In genomic region chr9:2241875-2242741, GRCh38 we compare ENCODE assay signal across 8 cellular contexts.
DNase-seq lines count a peak whose midpoint lies in the region; ATAC-seq and TF ChIP-seq lines count a peak whose summit lies in the region.

No MANE protein-coding gene starts in this region.

- H3K36me3 ChIP-seq in SK-N-SH (replicated peaks in 1 of 2; ENCODE audit: control insufficient read depth in 1 of 2, insufficient read depth in 2 of 2, low read length in 1 of 2) (no peaks in the 10 kb centered on the region), right atrium auricular region (no peaks in the 10 kb centered on the region), prostate gland (no peaks in the 10 kb centered on the region)

- H3K9me3 ChIP-seq in SK-N-SH (no peaks in the 10 kb centered on the region), right atrium auricular region (peaks cover 0 to 9% of the 10 kb centered on the region in 2 donors), prostate gland (no peaks in the 10 kb centered on the region)

- WGBS in SK-N-SH (ENCODE audit: low lambda C conversion rate): 18% methylated on average over 37 of the region's 38 CpGs
- under 1% methylated on average over 36 of the region's 38 CpGs for WGBS in prostate gland

- H3K27ac ChIP-seq in SK-N-SH (ENCODE audit: low read depth in 2 of 2, low read length in 1 of 2): peak overlapping the region in 1 of 2 experiments; percentile 95; a peak in 2 of 4 replicates
- peak overlapping the region; percentile 77 for H3K27ac ChIP-seq in angular gyrus (ENCODE audit: low read depth, low read length)
- H3K27ac ChIP-seq in right atrium auricular region: peak overlapping the region; percentile 46 to 74
- H3K27ac ChIP-seq in prostate gland: peak overlapping the region; percentile 40 to 53

- H3K9me2 ChIP-seq in SK-N-SH: no peaks in the 10 kb centered on the region

- no peaks in the 10 kb centered on the region for H3F3A ChIP-seq in SK-N-SH (replicated peaks; ENCODE audit: insufficient read depth)

- POLR2A ChIA-PET in GM10248 (lab: Yijun Ruan, JAX) (no interaction called here), SK-N-SH (lab: Yijun Ruan, JAX) (no interaction called here)

- ATAC-seq in HG02588 (IDR thresholded peaks at IDR 0.05; ENCODE audit: unreplicated experiment): peak; percentile 88

- H3K27me3 ChIP-seq in SK-N-SH (ENCODE audit: insufficient read depth) (no peaks in the 10 kb centered on the region), right atrium auricular region (no peaks in the 10 kb centered on the region), prostate gland (replicated peaks; ENCODE audit: insufficient read depth) (no peaks in the 10 kb centered on the region)

- H3K79me2 ChIP-seq in SK-N-SH (ENCODE audit: insufficient read depth): no peaks in the 10 kb centered on the region

- H3K9ac ChIP-seq in SK-N-SH: peak overlapping the region; percentile 50; the same call in 1 of the 2 replicates

- TF ChIP-seq EP300 in SK-N-SH (IDR thresholded peaks at IDR 0.05; ENCODE audit: borderline replicate concordance in 1 of 2, low read depth in 1 of 2, low read length in 1 of 2): peak in 1 of 2 experiments; percentile 16; a peak in 2 of 4 replicates

- H3K4me1 ChIP-seq in SK-N-SH (ENCODE audit: control insufficient read depth in 1 of 2, insufficient read depth in 2 of 2, low read depth in 1 of 2, low read length in 1 of 2) (peaks cover 0 to 12% of the 10 kb centered on the region in 2 experiments; a peak in 1 of 4 replicates), right atrium auricular region (peaks cover 3 to 19% of the 10 kb centered on the region in 2 donors), prostate gland (replicated peaks) (no peaks in the 10 kb centered on the region)

- no peak for TF ChIP-seq CTCF in GM10248 (IDR thresholded peaks at IDR 0.05; ENCODE audit: control extremely low read depth, extremely low read depth, low read depth, missing control alignments)
- no peak for TF ChIP-seq CTCF in NB4 (IDR thresholded peaks at IDR 0.05; ENCODE audit: low read depth, low read length)
- no peak for TF ChIP-seq CTCF in SK-N-SH (IDR thresholded peaks at IDR 0.05)
- TF ChIP-seq CTCF in right atrium auricular region (IDR thresholded peaks at IDR 0.05): no peak
- no peak for TF ChIP-seq CTCF in prostate gland (IDR thresholded peaks at IDR 0.05)

- peak; percentile 35 for TF ChIP-seq RAD21 in SK-N-SH (IDR thresholded peaks at IDR 0.05; ENCODE audit: low read length)

- CTCF ChIA-PET in GM10248 (lab: Yijun Ruan, JAX) (interaction anchor here (1.3 to 1.7 kb wide), 2 partner anchors 12 to 13 kb away, joined by 3 to 5 read pairs; no protein-coding TSS in a partner anchor), SK-N-SH (lab: Yijun Ruan, JAX) (interaction anchor here (0.8 to 1.2 kb wide), 5 partner anchors 12 to 600 kb away, joined by 3 to 5 read pairs (median 4); no protein-coding TSS in a partner anchor)

- intact Hi-C loops in prostate gland (cut with DNase I): loop anchor here (5.0 to 10.0 kb wide), 5 partner anchors 63 to 593 kb away; partner anchors contain the start of gene VLDLR

- H4K20me1 ChIP-seq in SK-N-SH (ENCODE audit: insufficient read depth): no peaks in the 10 kb centered on the region

- H2AFZ ChIP-seq in SK-N-SH (ENCODE audit: low read depth): peak overlapping the region; percentile 92

- peak overlapping the region; percentile 48 for H3K4me3 ChIP-seq in NB4 (ENCODE audit: low read depth, low read length)
- peak overlapping the region; percentile 47 to 55 for H3K4me3 ChIP-seq in SK-N-SH (ENCODE audit: low read depth in 2 of 2, low read length in 1 of 2)
- peak overlapping the region; percentile 41 to 51 for H3K4me3 ChIP-seq in right atrium auricular region
- peak overlapping the region; percentile 32 to 37 for H3K4me3 ChIP-seq in prostate gland

- DNase-seq in GM10248 (ENCODE audit: extremely low spot score) (peak; percentile 75), NB4 (ENCODE audit: low read depth) (peak; percentile 83), SK-N-SH (peak; percentile 86), right atrium auricular region (ENCODE audit: low spot score) (peak; percentile 87), prostate gland (ENCODE audit: low spot score) (peak; percentile 76), epidermal melanocyte (ENCODE audit: insufficient read length, low spot score) (no peak)

- TF ChIP-seq POLR2A in NB4 (IDR thresholded peaks at IDR 0.05; ENCODE audit: extremely low read depth, insufficient read length): no peak
- TF ChIP-seq POLR2A in prostate gland (IDR thresholded peaks at IDR 0.05): no peak

- peak overlapping the region; percentile 75 for H3K4me2 ChIP-seq in SK-N-SH

TF ChIP-seq in SK-N-SH, 30 proteins besides CTCF, POLR2A, EP300 and RAD21 (continues in another document):
- TF ChIP-seq, protein P1, sequence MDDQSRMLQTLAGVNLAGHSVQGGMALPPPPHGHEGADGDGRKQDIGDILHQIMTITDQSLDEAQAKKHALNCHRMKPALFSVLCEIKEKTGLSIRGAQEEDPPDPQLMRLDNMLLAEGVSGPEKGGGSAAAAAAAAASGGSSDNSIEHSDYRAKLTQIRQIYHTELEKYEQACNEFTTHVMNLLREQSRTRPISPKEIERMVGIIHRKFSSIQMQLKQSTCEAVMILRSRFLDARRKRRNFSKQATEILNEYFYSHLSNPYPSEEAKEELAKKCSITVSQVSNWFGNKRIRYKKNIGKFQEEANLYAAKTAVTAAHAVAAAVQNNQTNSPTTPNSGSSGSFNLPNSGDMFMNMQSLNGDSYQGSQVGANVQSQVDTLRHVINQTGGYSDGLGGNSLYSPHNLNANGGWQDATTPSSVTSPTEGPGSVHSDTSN (IDR thresholded peaks at IDR 0.05): no peak
- peak; percentile 74 for TF ChIP-seq MXI1 (IDR thresholded peaks at IDR 0.05; ENCODE audit: low read depth, low read length)
- no peak for TF ChIP-seq NRF1 (IDR thresholded peaks at IDR 0.05; ENCODE audit: low read depth, low read length)
- TF ChIP-seq RCOR1 (IDR thresholded peaks at IDR 0.05; ENCODE audit: low read length): no peak
- 0 out of 2 replicates have a peak, but pooled peaks have one; percentile 12 for TF ChIP-seq GABPA (IDR thresholded peaks at IDR 0.05; ENCODE audit: low read depth)
- TF ChIP-seq TCF12 (IDR thresholded peaks at IDR 0.05): no peak; the same call in 1 of the 2 replicates
- TF ChIP-seq REST (IDR thresholded peaks at IDR 0.05; ENCODE audit: low read depth, low read length): 0 out of 2 replicates have a peak, but pooled peaks have one; percentile 5
- TF ChIP-seq CHD2 (IDR thresholded peaks at IDR 0.05; ENCODE audit: low read length, partially characterized antibody): peak; percentile 80
- peak; percentile 85 for TF ChIP-seq RFX5 (IDR thresholded peaks at IDR 0.05; ENCODE audit: low read length)
- peak; percentile 81; the same call in 1 of the 2 replicates for TF ChIP-seq YY1 (IDR thresholded peaks at IDR 0.05; ENCODE audit: low read depth)
- TF ChIP-seq, protein P2, sequence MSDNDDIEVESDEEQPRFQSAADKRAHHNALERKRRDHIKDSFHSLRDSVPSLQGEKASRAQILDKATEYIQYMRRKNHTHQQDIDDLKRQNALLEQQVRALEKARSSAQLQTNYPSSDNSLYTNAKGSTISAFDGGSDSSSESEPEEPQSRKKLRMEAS (IDR thresholded peaks at IDR 0.05; ENCODE audit: low read depth): peak; percentile 92
- peak; percentile 99 for TF ChIP-seq JUND (IDR thresholded peaks at IDR 0.05)
- TF ChIP-seq SMC3 (IDR thresholded peaks at IDR 0.05; ENCODE audit: low read depth, low read length): peak; percentile 33; the same call in 1 of the 2 replicates
- peak; percentile 15; the same call in 1 of the 2 replicates for TF ChIP-seq NFIC (IDR thresholded peaks at IDR 0.05; ENCODE audit: borderline replicate concordance)
- peak; percentile 86 for TF ChIP-seq POLR2AphosphoS5 (IDR thresholded peaks at IDR 0.05; ENCODE audit: low read depth, low read length)
- no peak for TF ChIP-seq TEAD4 (IDR thresholded peaks at IDR 0.05; ENCODE audit: borderline replicate concordance, insufficient read depth)
- TF ChIP-seq IRF3 (IDR thresholded peaks at IDR 0.05; ENCODE audit: low read depth, low read length): no peak
- no peak for TF ChIP-seq EZH2phosphoT487 (IDR thresholded peaks at IDR 0.05; ENCODE audit: borderline replicate concordance, low read depth)
- TF ChIP-seq TAF1 (IDR thresholded peaks at IDR 0.05; ENCODE audit: borderline replicate concordance, low read depth, low read length): peak; percentile 72
- TF ChIP-seq FOXJ3 (CRISPR knock-in tag; IDR thresholded peaks at IDR 0.05): peak; percentile 55
- no peak for TF ChIP-seq ELF1 (IDR thresholded peaks at IDR 0.05)
